Comparison of ENCODE assay signal across 17 cellular contexts in the genomic region with DNA sequence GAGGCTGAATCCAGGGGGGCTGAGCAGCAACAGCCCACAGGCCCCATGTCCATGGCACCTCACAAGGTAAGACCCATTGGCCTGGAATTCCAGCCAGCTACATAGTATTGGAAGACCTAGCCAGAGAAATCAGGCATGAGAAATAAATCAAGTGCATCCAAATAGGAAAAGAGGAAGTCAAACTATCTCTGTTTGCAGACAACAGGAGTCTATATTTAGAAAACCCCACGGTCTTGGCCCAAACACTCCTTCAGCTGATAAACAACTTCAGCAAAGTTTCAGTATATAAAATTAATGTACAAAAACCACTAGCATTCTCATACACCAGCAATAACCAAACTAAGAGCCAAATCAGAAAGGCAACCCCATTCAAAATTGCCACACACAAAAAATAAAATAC. TPM values are rescaled to one million over a fixed set of nuclear protein-coding genes. Genes with fewer than 3 reads are reported as not detected.
DNase-seq lines count a peak whose midpoint lies in the region; ATAC-seq and TF ChIP-seq lines count a peak whose summit lies in the region.
"Had no signal": no experiment of that assay in that cellular context is flagged by ENCODE, and none has a peak within 500 bp of the region (broad histone marks: within the 10 kb centered on the region; RNA-seq: fewer than 3 reads in every experiment).

No MANE protein-coding gene starts in this region.

- intact Hi-C loops in vagina (cut with DNase I), result no loop called here
- intact Hi-C loops in aorta (cut with DNase I), result loop anchor here (10.0 kb wide), 3 partner anchors 55 to 535 kb away; a partner anchor contains a TSS

- DNase-seq in medulla oblongata (ENCODE audit: extremely low spot score) (peak; percentile 20), MG63 (no peak), germinal center (ENCODE audit: low spot score) (no peak), vagina (ENCODE audit: extremely low spot score in 2 of 2) (no peak), aorta (no peak)
- DNase-seq: activated CD4-positive, alpha-beta T cell treated with anti-CD3 and anti-CD28 coated beads, Interleukin-2, amount 10 ng/mL, durations not matched to agents 24 days and 14 days; activated gamma-delta T cell; caudate nucleus; CD4-positive, alpha-beta T cell; esophagus squamous epithelium; IMR-90; NCI-H187 treated with DMSO at 0.1 percent for 48 hours; stomach had no signal

- ATAC-seq in GM18519 (IDR thresholded peaks at IDR 0.05; ENCODE audit: low FRiP score, unreplicated experiment), result peak; percentile 34
- peak; percentile 46 for ATAC-seq in GM21786 (IDR thresholded peaks at IDR 0.05; ENCODE audit: unreplicated experiment)
- ATAC-seq in HG03469 (IDR thresholded peaks at IDR 0.05; ENCODE audit: unreplicated experiment), result peak; percentile 52
- ATAC-seq in aorta (ENCODE audit: low FRiP score), result no peak

- no peak for TF ChIP-seq CTCF in vagina (IDR thresholded peaks at IDR 0.05)

- 0 out of 2 replicates have a peak, but pooled peaks cover 5% of the 10 kb centered on the region for H3K9me3 ChIP-seq in MG63
- no peaks in the 10 kb centered on the region for H3K9me3 ChIP-seq in vagina
- no peaks in the 10 kb centered on the region for H3K9me3 ChIP-seq in aorta (ENCODE audit: control insufficient read depth, low read length)
- H3K9me3 ChIP-seq: esophagus squamous epithelium, stomach had no signal

- peaks cover 1% of the 10 kb centered on the region for H3K4me1 ChIP-seq in vagina
- H3K4me1 ChIP-seq in aorta (ENCODE audit: control insufficient read depth in 1 of 2, insufficient read depth in 2 of 2, low read length in 2 of 2), result no peaks in the 10 kb centered on the region
- H3K4me1 ChIP-seq: esophagus squamous epithelium, stomach had no signal

- H3K27me3 ChIP-seq in MG63 (no peaks in the 10 kb centered on the region), vagina (no peaks in the 10 kb centered on the region), aorta (ENCODE audit: control insufficient read depth in 1 of 2, insufficient read depth in 2 of 2, low read length in 1 of 2) (no peaks in the 10 kb centered on the region)
- H3K27me3 ChIP-seq: esophagus squamous epithelium, stomach had no signal

- H3K36me3 ChIP-seq in MG63 (no peaks in the 10 kb centered on the region), vagina (no peaks in the 10 kb centered on the region), aorta (ENCODE audit: control insufficient read depth in 1 of 2, insufficient read depth in 2 of 2, low read length in 1 of 2) (no peaks in the 10 kb centered on the region)
- H3K36me3 ChIP-seq: esophagus squamous epithelium, stomach had no signal

- no peak for TF ChIP-seq POLR2A in vagina (IDR thresholded peaks at IDR 0.05)

- H3K27ac ChIP-seq in vagina (no peak overlapping the region), aorta (ENCODE audit: low read depth in 1 of 2, low read length in 2 of 2) (no peak overlapping the region)
- H3K27ac ChIP-seq: esophagus squamous epithelium, stomach had no signal

- H3K4me3 ChIP-seq in MG63 (no peak overlapping the region), vagina (no peak overlapping the region), aorta (ENCODE audit: low read length in 2 of 2) (no peak overlapping the region)
- H3K4me3 ChIP-seq: esophagus squamous epithelium, stomach had no signal

- WGBS in aorta, 2 donors, result 73 to 83% methylated on average over 1 of the region's 1 CpG

RNA-seq across cellular contexts. Expression of a gene that starts 16.9 kb away (rescaled TPM):
- not detected in 2 replicates for total RNA-seq in MG63 (2014; rRNA removed; shearing (Covaris generic); ENCODE audit: low replicate concordance)
- total RNA-seq in vagina (not detected), aorta (not detected)
- polyA plus RNA-seq in aorta, result not detected
- total RNA-seq: activated CD4-positive, alpha-beta T cell treated with anti-CD3 and anti-CD28 coated beads, Interleukin-2, amount 10 ng/mL, durations not matched to agents 24 days and 14 days; CD4-positive, alpha-beta T cell; esophagus squamous epithelium; IMR-90; mesothelial cell of epicardium; stomach had no signal
- polyA plus RNA-seq: IMR-90, stomach had no signal

RNA-seq across cellular contexts. Expression of a gene that starts 28.4 kb away (rescaled TPM):
- 4.3 and 9.8 TPM in 2 replicates for total RNA-seq in MG63 (2014; rRNA removed; shearing (Covaris generic); ENCODE audit: low replicate concordance)
- 153 TPM for total RNA-seq in vagina
- total RNA-seq in aorta, result 100 to 1,000 TPM; 119 to 143 TPM
- polyA plus RNA-seq in aorta, result 100 to 1,000 TPM; 160 to 248 TPM

RNA-seq across cellular contexts. Expression of a gene that starts 51.5 kb away (rescaled TPM):
- total RNA-seq in MG63 (2014; rRNA removed; shearing (Covaris generic); ENCODE audit: low replicate concordance), result not detected in 2 replicates
- 2.2 TPM for total RNA-seq in vagina
- 1 to 10 TPM; 1.3 to 3.2 TPM for total RNA-seq in aorta
- polyA plus RNA-seq in aorta, result 1 to 10 TPM in 1 of 2 donors, under 1 TPM in 1; 0.20 to 5.3 TPM
- total RNA-seq: IMR-90 had no signal
- polyA plus RNA-seq: IMR-90 had no signal

Comparison
In these comparisons a context has a peak if more than half of its experiments do, and no peak if none do; other contexts are left out.
1. RNA of a gene that starts 28.4 kb away (total RNA-seq): 153 TPM in vagina (single experiment) and 119 to 143 TPM in aorta; 4.3 to 9.8 TPM in MG63; every median in the first group is over 10 times any median in the second.